ENCODE assay signal across 27 cellular contexts in genomic region chr3:17932372-17932771, GRCh38.
"Had no signal": no experiment of that assay in that cellular context is flagged by ENCODE, and none has a peak within 500 bp of the region (broad histone marks: within the 10 kb centered on the region; RNA-seq: fewer than 3 reads in every experiment).

No MANE protein-coding gene starts in this region.

- FAIRE-seq: urothelium cell line had no signal

- DNase-seq: stimulated activated CD4-positive, alpha-beta T cell treated with anti-CD3 and anti-CD28 coated beads, Interleukin-2, amount 100 ng/mL, for 48 hours; stimulated activated CD4-positive, alpha-beta T cell treated with anti-CD3 and anti-CD28 coated beads, Interleukin-4, amount 100 ng/mL, for 1 hour; stimulated activated CD4-positive, alpha-beta T cell treated with anti-CD3 and anti-CD28 coated beads, Interleukin-4, amount 100 ng/mL, for 24 hours; stimulated activated CD4-positive, alpha-beta T cell treated with anti-CD3 and anti-CD28 coated beads, Interleukin-4, amount 100 ng/mL, for 4 hours; stimulated activated CD8-positive, alpha-beta memory T cell treated with anti-CD3 and anti-CD28 coated beads, Interleukin-4, amount 100 ng/mL, for 48 hours; stimulated activated naive B cell treated with anti-CD40 and anti-IgM and Interleukin-4, amounts not matched to agents 10 μg/mL and 1 μg/mL and 100 μg/mL, for 72 hours; stimulated activated naive CD4-positive, alpha-beta T cell; stimulated activated naive CD4-positive, alpha-beta T cell treated with Interleukin-2 at 50 U/mL for 16 hours; stimulated activated naive CD8-positive, alpha-beta T cell treated with anti-CD3 and anti-CD28 coated beads, Interleukin-15, amount 100 ng/mL, for 72 hours; stimulated activated naive CD8-positive, alpha-beta T cell treated with anti-CD3 and anti-CD28 coated beads, Interleukin-15, Interleukin-2, amounts not matched to agents 100 U/mL and 50 U/mL, for 24 hours; stomach; substantia nigra; testis; thyroid gland; tibial artery; transverse colon; trophoblast cell; upper lobe of left lung; upper lobe of right lung; uterus had no signal

- ATAC-seq: stimulated activated effector memory CD8-positive, alpha-beta T cell treated with anti-CD3 and anti-CD28 coated beads, Interleukin-12 subunit alpha, Interleukin-12 subunit beta, amount 100 ng/mL, for 72 hours; stimulated activated memory B cell treated with anti-CD40 and anti-IgM and Interleukin-4, amounts not matched to agents 10 μg/mL and 1 μg/mL and 100 μg/mL, for 72 hours; stimulated activated naive B cell treated with anti-CD40 and anti-IgM and Interleukin-4, amounts not matched to agents 10 μg/mL and 1 μg/mL and 100 μg/mL, for 72 hours; stimulated activated naive CD8-positive, alpha-beta T cell treated with anti-CD3 and anti-CD28 coated beads, Interleukin-15, amount 100 ng/mL, for 72 hours; stimulated activated naive CD8-positive, alpha-beta T cell treated with anti-CD3 and anti-CD28 coated beads, Interleukin-15, Interleukin-2, amounts not matched to agents 100 U/mL and 50 U/mL, for 24 hours; upper lobe of right lung had no signal

- H3K27ac ChIP-seq: stomach, suprapubic skin, testis, thoracic aorta, thyroid gland, tibial artery, tibial nerve, transverse colon, upper lobe of left lung, upper lobe of right lung, uterus, vagina had no signal

- H3K4me3 ChIP-seq: stomach, suprapubic skin, testis, thoracic aorta, thyroid gland, tibial artery, tibial nerve, transverse colon, upper lobe of left lung, upper lobe of right lung, uterus, vagina had no signal

- H3K36me3 ChIP-seq: stomach, suprapubic skin, thoracic aorta, thyroid gland, tibial artery, tibial nerve, transverse colon, upper lobe of left lung, upper lobe of right lung, uterus, vagina had no signal

- H3K9me3 ChIP-seq: stomach, suprapubic skin, testis, thoracic aorta, thyroid gland, tibial artery, transverse colon, upper lobe of left lung, upper lobe of right lung, uterus, vagina had no signal

- H3K4me1 ChIP-seq: stomach, suprapubic skin, testis, thyroid gland, tibial artery, tibial nerve, upper lobe of left lung, upper lobe of right lung, uterus, vagina had no signal

- H3K27me3 ChIP-seq: stomach, suprapubic skin, testis, thyroid gland, tibial artery, tibial nerve, transverse colon, upper lobe of left lung, upper lobe of right lung, uterus, vagina had no signal
